Comparison of ENCODE assay signal across 8 cellular contexts in the genomic region with DNA sequence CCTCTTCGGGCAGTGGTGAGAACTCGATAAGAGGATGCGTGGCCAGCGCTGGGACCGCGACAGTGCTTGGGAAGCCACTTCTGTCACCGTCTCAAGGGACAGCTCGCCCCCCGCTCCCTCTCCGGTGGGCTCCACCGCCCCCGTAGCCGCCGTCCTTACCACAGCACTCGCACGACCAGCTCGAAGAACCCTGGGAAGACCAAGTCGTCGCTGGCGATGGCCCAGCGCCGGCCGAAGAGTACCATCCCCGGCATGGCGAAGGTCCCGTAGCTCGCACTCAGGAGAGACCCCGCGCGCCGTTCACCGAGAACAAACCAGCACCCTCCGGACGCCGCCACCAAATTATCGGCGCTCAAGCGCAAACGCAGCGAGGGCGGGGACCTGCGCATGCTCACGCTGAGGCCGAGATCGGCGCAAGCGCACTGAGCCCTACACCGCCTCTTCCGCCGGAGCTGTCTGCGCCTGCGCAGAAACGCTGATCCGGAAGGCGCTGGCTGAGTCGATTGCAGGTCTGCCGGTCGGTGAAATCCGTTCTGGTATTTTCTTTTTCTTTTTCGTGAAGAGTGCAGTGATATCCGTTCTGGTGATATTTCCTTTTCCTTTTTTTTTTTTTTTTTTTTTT. TPM values are rescaled to one million over a fixed set of nuclear protein-coding genes. Genes with fewer than 3 reads are reported as not detected.
DNase-seq lines count a peak whose midpoint lies in the region; ATAC-seq and TF ChIP-seq lines count a peak whose summit lies in the region.

A gene with protein sequence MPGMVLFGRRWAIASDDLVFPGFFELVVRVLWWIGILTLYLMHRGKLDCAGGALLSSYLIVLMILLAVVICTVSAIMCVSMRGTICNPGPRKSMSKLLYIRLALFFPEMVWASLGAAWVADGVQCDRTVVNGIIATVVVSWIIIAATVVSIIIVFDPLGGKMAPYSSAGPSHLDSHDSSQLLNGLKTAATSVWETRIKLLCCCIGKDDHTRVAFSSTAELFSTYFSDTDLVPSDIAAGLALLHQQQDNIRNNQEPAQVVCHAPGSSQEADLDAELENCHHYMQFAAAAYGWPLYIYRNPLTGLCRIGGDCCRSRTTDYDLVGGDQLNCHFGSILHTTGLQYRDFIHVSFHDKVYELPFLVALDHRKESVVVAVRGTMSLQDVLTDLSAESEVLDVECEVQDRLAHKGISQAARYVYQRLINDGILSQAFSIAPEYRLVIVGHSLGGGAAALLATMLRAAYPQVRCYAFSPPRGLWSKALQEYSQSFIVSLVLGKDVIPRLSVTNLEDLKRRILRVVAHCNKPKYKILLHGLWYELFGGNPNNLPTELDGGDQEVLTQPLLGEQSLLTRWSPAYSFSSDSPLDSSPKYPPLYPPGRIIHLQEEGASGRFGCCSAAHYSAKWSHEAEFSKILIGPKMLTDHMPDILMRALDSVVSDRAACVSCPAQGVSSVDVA (minus strand): TSS at position 366 of the 622 bp plus-strand sequence. CDS start 112 bp downstream, at position 254.

- H3K4me3 ChIP-seq in mucosa of rectum (ENCODE audit: low read length in 2 of 2): peak within 1 kb of the TSS; percentile 93 to 96

- H3K27ac Mint-ChIP-seq in activated T-cell treated with anti-CD3 and anti-CD28 coated beads, Interleukin-2, amount 50 U/mL, for 24 hours: peak within 1 kb of the TSS; percentile 96

- H3K9ac ChIP-seq in mucosa of rectum (ENCODE audit: low read depth in 1 of 2, low read length in 2 of 2): peak within 1 kb of the TSS; percentile 97 to 99

- DNase-seq in DMS53 (lab: John Stamatoyannopoulos, UW): peak; percentile 97
- DNase-seq in KG1 (lab: John Stamatoyannopoulos, UW): peak; percentile 95
- peak; percentile 97 for DNase-seq in activated T-cell treated with anti-CD3 and anti-CD28 coated beads, Interleukin-2, amount 50 U/mL, for 24 hours
- peak; percentile 96 to 99 for DNase-seq in erythroblast (lab: John Stamatoyannopoulos, UW)
- peak; percentile 85 to 93 for DNase-seq in stimulated activated CD8-positive, alpha-beta memory T cell treated with anti-CD3 and anti-CD28 coated beads, Interleukin-4, amount 100 ng/mL, for 4 hours (ENCODE audit: low read depth in 2 of 2, low spot score in 1 of 2)

- peaks cover 44% of the 10 kb centered on the region for H3K36me3 Mint-ChIP-seq in activated T-cell treated with anti-CD3 and anti-CD28 coated beads, Interleukin-2, amount 50 U/mL, for 24 hours (ENCODE audit: low read depth)

- no peaks in the 10 kb centered on the region for H3K27me3 ChIP-seq in mucosa of rectum (ENCODE audit: control insufficient read depth in 2 of 2, insufficient read depth in 2 of 2, low read length in 2 of 2)

- peaks cover 4 to 7% of the 10 kb centered on the region in 2 donors for H3K4me1 ChIP-seq in mucosa of rectum (ENCODE audit: control insufficient read depth in 2 of 2, insufficient read depth in 2 of 2, low read length in 2 of 2)

- peak within 1 kb of the TSS; percentile 97 for H3K4me3 Mint-ChIP-seq in activated T-cell treated with anti-CD3 and anti-CD28 coated beads, Interleukin-2, amount 50 U/mL, for 24 hours

- H3K27ac ChIP-seq in mucosa of rectum (ENCODE audit: low read depth in 2 of 2, low read length in 2 of 2): peak within 1 kb of the TSS; percentile 92 to 96

- H3K27me3 Mint-ChIP-seq in activated T-cell treated with anti-CD3 and anti-CD28 coated beads, Interleukin-2, amount 50 U/mL, for 24 hours: no peaks in the 10 kb centered on the region

- H3K9me3 ChIP-seq in mucosa of rectum (ENCODE audit: control insufficient read depth in 2 of 2, low read length in 2 of 2): no peaks in the 10 kb centered on the region

- ATAC-seq in GM21737 (IDR thresholded peaks at IDR 0.05; ENCODE audit: unreplicated experiment): peak; percentile 82

- peaks cover 37% of the 10 kb centered on the region for H3K4me1 Mint-ChIP-seq in activated T-cell treated with anti-CD3 and anti-CD28 coated beads, Interleukin-2, amount 50 U/mL, for 24 hours (ENCODE audit: low read depth)

- no peaks in the 10 kb centered on the region for H3K9me3 Mint-ChIP-seq in activated T-cell treated with anti-CD3 and anti-CD28 coated beads, Interleukin-2, amount 50 U/mL, for 24 hours

- TF ChIP-seq POLR2A in erythroblast (IDR thresholded peaks at IDR 0.05; ENCODE audit: low read length): peak; percentile 87

- peaks cover 17% of the 10 kb centered on the region in 2 donors for H3K36me3 ChIP-seq in mucosa of rectum (ENCODE audit: control insufficient read depth in 2 of 2, insufficient read depth in 2 of 2, low read length in 2 of 2)

TF ChIP-seq in PFSK-1, 5 proteins besides CTCF, POLR2A, EP300 and RAD21:
- TF ChIP-seq POLR2AphosphoS5 (IDR thresholded peaks at IDR 0.05; ENCODE audit: low read depth, low read length) (peak; percentile 97), FOXP2 (optimal IDR thresholded peaks at IDR 0.05; ENCODE audit: borderline replicate concordance, extremely low read depth, extremely low read length, insufficient read depth) (no peak), SIN3A (IDR thresholded peaks at IDR 0.05; ENCODE audit: borderline replicate concordance, insufficient read depth, low read length) (peak; percentile 62; the same call in 1 of the 2 replicates), REST (IDR thresholded peaks at IDR 0.05; ENCODE audit: insufficient read depth in 1 of 2, low read depth in 2 of 2, low read length in 2 of 2) (no peak), TAF1 (IDR thresholded peaks at IDR 0.05; ENCODE audit: borderline replicate concordance, insufficient read depth, low read length) (peak; percentile 56; the same call in 1 of the 2 replicates)

RNA-seq across cellular contexts. Expression of the gene that starts here (rescaled TPM):
- 15.4 TPM for polyA plus RNA-seq in PFSK-1 (2012; ENCODE audit: insufficient read length, low read depth)

Comparison
In these comparisons a context has a peak if more than half of its experiments do, and no peak if none do; other contexts are left out.
1. Peak in every context shown above with its lines: DNase-seq, ATAC-seq, H3K4me3 ChIP-seq and H3K27ac ChIP-seq.